In the genomic region with DNA sequence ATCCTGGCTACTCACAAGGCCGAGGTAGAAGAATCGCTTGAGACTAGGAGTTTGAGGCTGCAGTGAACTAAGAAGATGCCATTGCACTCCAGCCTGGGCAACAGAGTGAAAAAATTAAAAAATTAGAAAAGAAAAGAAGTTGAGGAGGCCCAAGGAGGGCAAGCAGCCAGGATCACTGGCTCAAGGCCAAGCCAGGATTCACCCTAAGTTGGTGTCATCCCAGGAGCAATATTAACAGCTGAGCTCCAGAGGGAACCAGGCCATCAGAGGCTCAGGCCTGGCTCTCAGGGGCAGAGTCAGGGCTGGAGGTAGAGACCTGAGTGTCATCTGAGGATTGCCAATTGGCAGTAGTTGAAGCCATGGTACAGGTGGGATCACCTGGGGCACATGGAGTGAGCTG, we compare ENCODE assay signal across 14 cellular contexts. TPM values are rescaled to one million over a fixed set of nuclear protein-coding genes. Genes with fewer than 3 reads are reported as not detected.
"Had no signal": no experiment of that assay in that cellular context is flagged by ENCODE, and none has a peak within 500 bp of the region (broad histone marks: within the 10 kb centered on the region; RNA-seq: fewer than 3 reads in every experiment).

No MANE protein-coding gene starts in this region.

- H3K4me1 ChIP-seq: gastroesophageal sphincter, left lung had no signal

- H3K4me3 ChIP-seq: gastroesophageal sphincter, heart left ventricle, left lung, tibial nerve, vagina had no signal

- H3K79me2 ChIP-seq: parathyroid adenoma had no signal

- H3K27me3 ChIP-seq: gastroesophageal sphincter, heart left ventricle, left lung, tibial nerve, vagina had no signal

- H3K9me3 ChIP-seq: gastroesophageal sphincter, heart left ventricle, left lung, tibial nerve, vagina had no signal

- H3K36me3 ChIP-seq: left lung, vagina had no signal

- H3K27ac ChIP-seq: gastroesophageal sphincter, heart left ventricle, left lung, parathyroid adenoma, tibial nerve, vagina had no signal

- H2AFZ ChIP-seq: parathyroid adenoma had no signal

- ATAC-seq: activated CD8-positive, alpha-beta T cell treated with anti-CD3 and anti-CD28 coated beads, Interleukin-2, amount 10 ng/mL, durations not matched to agents 7 days and 5 days; gastroesophageal sphincter; left lung; stimulated activated naive CD8-positive, alpha-beta T cell treated with anti-CD3 and anti-CD28 coated beads, Interleukin-15, Interleukin-2, amounts not matched to agents 100 U/mL and 50 U/mL, for 24 hours had no signal

- H3K9ac ChIP-seq: parathyroid adenoma had no signal

- DNase-seq: activated B cell treated with CpG ODN at 0.5 μM for 24 hours; activated CD4-positive, alpha-beta T cell treated with anti-CD3 and anti-CD28 coated beads for 48 hours; activated CD8-positive, alpha-beta T cell treated with anti-CD3 and anti-CD28 coated beads, Interleukin-2, amount 10 ng/mL, durations not matched to agents 7 days and 5 days; activated effector memory CD4-positive, alpha-beta T cell treated with Interleukin-2 at 50 U/mL for 16 hours; activated naive CD4-positive, alpha-beta T cell treated with anti-CD3 and anti-CD28 coated beads, Interleukin-2, amount 50 U/mL, for 16 hours; activated T-cell treated with anti-CD3 and anti-CD28 coated beads, Interleukin-2, amount 50 U/mL, for 24 hours; effector CD4-positive, alpha-beta T cell; heart left ventricle; left lung; stimulated activated naive CD8-positive, alpha-beta T cell treated with anti-CD3 and anti-CD28 coated beads, Interleukin-15, Interleukin-2, amounts not matched to agents 100 U/mL and 50 U/mL, for 24 hours had no signal

RNA-seq across cellular contexts. Expression of a gene that starts 20.7 kb away (rescaled TPM):
- total RNA-seq: activated B cell treated with CpG ODN at 0.5 μM for 24 hours had no signal
